Comparison of ENCODE assay signal across 13 cellular contexts in genomic region chr3:193850084-193850619, GRCh38.
"Had no signal": no experiment of that assay in that cellular context is flagged by ENCODE, and none has a peak within 500 bp of the region (broad histone marks: within the 10 kb centered on the region; RNA-seq: fewer than 3 reads in every experiment).

No MANE protein-coding gene starts in this region.

- H3K4me3 ChIP-seq: esophagus muscularis mucosa, gastrocnemius medialis, pancreas, smooth muscle cell had no signal

- H3K4me2 ChIP-seq: smooth muscle cell had no signal

- ATAC-seq: gastrocnemius medialis, left lobe of liver, natural killer cell, pancreas, right cardiac atrium had no signal

- H3K27me3 ChIP-seq: esophagus muscularis mucosa, gastrocnemius medialis, pancreas had no signal

- H3K27ac ChIP-seq: esophagus muscularis mucosa, gastrocnemius medialis had no signal

- H3K36me3 ChIP-seq: esophagus muscularis mucosa, gastrocnemius medialis, pancreas had no signal

- DNase-seq: effector memory CD4-positive, alpha-beta T cell; gastrocnemius medialis; islet precursor cell; natural killer cell; occipital lobe; pancreas; right cardiac atrium; stimulated activated CD4-positive, alpha-beta T cell treated with anti-CD3 and anti-CD28 coated beads, Interleukin-2, amount 100 ng/mL, for 48 hours; stimulated activated naive CD4-positive, alpha-beta T cell treated with Interleukin-2 at 50 U/mL for 16 hours; trophoblast cell had no signal
